Comparison of ENCODE assay signal across 16 cellular contexts in genomic region chr16:31397701-31398100, GRCh38. TPM values are rescaled to one million over a fixed set of nuclear protein-coding genes. Genes with fewer than 3 reads are reported as not detected.
DNase-seq lines count a peak whose midpoint lies in the region; ATAC-seq, FAIRE-seq and TF ChIP-seq lines count a peak whose summit lies in the region.
"Had no signal": no experiment of that assay in that cellular context is flagged by ENCODE, and none has a peak within 500 bp of the region (broad histone marks: within the 10 kb centered on the region; RNA-seq: fewer than 3 reads in every experiment).

No MANE protein-coding gene starts in this region.

- in situ Hi-C loops in Panc1 (cut with HindIII; ENCODE audit: low pct_unique_long_range_greater_than_20kb, low sequenced_read_pairs) = no loop called here
- in situ Hi-C loops in HepG2 (cut with HindIII; ENCODE audit: extremely low pct_ligation_motif_present, low pct_unique_long_range_greater_than_20kb) = no loop called here

- WGBS in HepG2 (ENCODE audit: low lambda C conversion rate) = 23% methylated on average over 4 of the region's 9 CpGs
- WGBS in spleen, 5 donors = 86 to 94% (median 92%) methylated on average over 5 to 9 of the region's 9 CpGs

- H3K4me1 ChIP-seq in Panc1 (ENCODE audit: control insufficient read depth, insufficient read depth, low read length) = no peaks in the 10 kb centered on the region; the same call in 1 of the 2 replicates
- no peaks in the 10 kb centered on the region for H3K4me1 ChIP-seq in HepG2 (ENCODE audit: insufficient read depth, low read length)
- H3K4me1 ChIP-seq in spleen = peaks cover 0 to 39% (median 12%) of the 10 kb centered on the region in 6 donors
- H3K4me1 ChIP-seq: Caco-2 had no signal

- TF ChIP-seq CTCF in Panc1 (IDR thresholded peaks at IDR 0.05) = no peak
- no peak for TF ChIP-seq CTCF in HepG2 (CRISPR knock-in tag; IDR thresholded peaks at IDR 0.05)
- no peak for TF ChIP-seq CTCF in spleen (IDR thresholded peaks at IDR 0.05 in 8 of 11, conservative IDR thresholded peaks at IDR 0.05 in 3 of 11)

- CTCF ChIA-PET in Panc1 (lab: Charles Lee) = no interaction called here
- CTCF ChIA-PET in HepG2 (lab: Yijun Ruan, JAX; ENCODE audit: low intra/inter-chr PET ratio, low total read pairs) = no interaction called here

- H3K79me2 ChIP-seq in HepG2 (ENCODE audit: insufficient read depth, low read length) = no peaks in the 10 kb centered on the region

- no peak overlapping the region for H3K4me3 ChIP-seq in Panc1 (ENCODE audit: low read depth in 2 of 2, low read length in 2 of 2)
- H3K4me3 ChIP-seq in HepG2 (replicated peaks in 1 of 3; ENCODE audit: insufficient read depth in 1 of 3, low read depth in 2 of 3, low read length in 3 of 3) = no peak overlapping the region
- no peak overlapping the region for H3K4me3 ChIP-seq in spleen

- peak; percentile 15 for DNase-seq in D341Med (ENCODE audit: low spot score)
- no peak for DNase-seq in Panc1 (ENCODE audit: low read depth, low spot score)
- DNase-seq in HepG2 (ENCODE audit: low spot score) = no peak
- DNase-seq in spleen = peak; percentile 62
- no peak for DNase-seq in RCC 7860 (ENCODE audit: low spot score)
- DNase-seq: Caco-2, DMS53, GF-D8 had no signal

- no peaks in the 10 kb centered on the region for H4K20me1 ChIP-seq in HepG2 (ENCODE audit: insufficient read depth, low read length)

- TF ChIP-seq POLR2A in HepG2 (IDR thresholded peaks at IDR 0.05; ENCODE audit: insufficient read depth in 1 of 2, low read depth in 2 of 2, low read length in 2 of 2) = no peak
- no peak for TF ChIP-seq POLR2A in spleen (IDR thresholded peaks at IDR 0.05)

- H3K27ac ChIP-seq in Panc1 (ENCODE audit: low read length) (no peak overlapping the region), HepG2 (ENCODE audit: extremely low read length, insufficient read depth, low read length) (no peak overlapping the region), spleen (peak overlapping the region in 1 of 8 donors; percentile 2)

- H3K27me3 ChIP-seq in Panc1 (ENCODE audit: control insufficient read depth, insufficient read depth, low read length) = no peaks in the 10 kb centered on the region
- H3K27me3 ChIP-seq in HepG2 (ENCODE audit: control insufficient read depth in 1 of 2, insufficient read depth in 2 of 2, low read length in 2 of 2) = peaks cover 2 to 4% of the 10 kb centered on the region in 2 experiments; a peak in 1 of 5 replicates
- H3K27me3 ChIP-seq in spleen (replicated peaks in 1 of 7) = peaks cover 0 to 41% (median 0%) of the 10 kb centered on the region in 7 donors

- no peak overlapping the region for H3K4me2 ChIP-seq in HepG2 (ENCODE audit: low read depth, low read length)

- intact Hi-C loops in Panc1 (cut with micrococcal nuclease; ENCODE audit: unreplicated experiment) = no loop called here
- intact Hi-C loops in HepG2 (cut with micrococcal nuclease; ENCODE audit: unreplicated experiment) = no loop called here
- intact Hi-C loops in spleen (cut with DNase I; ENCODE audit: low total_unique reads) = no loop called here

- FAIRE-seq in HepG2 (lab: Jason Lieb, UNC) (no peak), RCC 7860 (lab: Jason Lieb, UNC) (no peak)
- FAIRE-seq: GM19239, H54 had no signal

- POLR2A ChIA-PET in Panc1 (lab: Charles Lee) = no interaction called here
- POLR2A ChIA-PET in HepG2 (lab: Yijun Ruan, JAX) = no interaction called here

- TF ChIP-seq EP300 in HepG2 (IDR thresholded peaks at IDR 0.05; ENCODE audit: low read depth in 2 of 2, low read length in 2 of 2) (no peak), HepG2 (CRISPR knock-in tag; IDR thresholded peaks at IDR 0.05; ENCODE audit: borderline replicate concordance) (no peak)

- H3K9me3 ChIP-seq in Panc1 (ENCODE audit: control insufficient read depth, insufficient read depth, low read depth, low read length) (no peaks in the 10 kb centered on the region), HepG2 (ENCODE audit: low read length) (no peaks in the 10 kb centered on the region), spleen (peaks cover 0 to 9% (median 0%) of the 10 kb centered on the region in 8 donors)
- H3K9me3 ChIP-seq: Caco-2 had no signal

- H3K36me3 ChIP-seq in Panc1 (ENCODE audit: control insufficient read depth, insufficient read depth, low read length) (no peaks in the 10 kb centered on the region), HepG2 (replicated peaks in 1 of 2; ENCODE audit: control insufficient read depth in 1 of 2, insufficient read depth in 2 of 2, low read length in 2 of 2) (no peaks in the 10 kb centered on the region), spleen (no peaks in the 10 kb centered on the region)

- H2AFZ ChIP-seq in HepG2 (ENCODE audit: low read length) = no peak overlapping the region

- no TSS peak for BruUV-seq in Panc1 (replicated peaks; lab: Mats Ljungman, UMichigan)
- no TSS peak for BruUV-seq in HepG2 (replicated peaks; lab: Mats Ljungman, UMichigan)

- no peak overlapping the region for H3K9ac ChIP-seq in HepG2 (ENCODE audit: insufficient read depth, low read depth, low read length)

- ATAC-seq in Panc1 (peak; percentile 54), HepG2 (peak; percentile 31; the same call in 2 of the 3 replicates), GM21737 (IDR thresholded peaks at IDR 0.05; ENCODE audit: unreplicated experiment) (no peak), HG03039 (IDR thresholded peaks at IDR 0.05; ENCODE audit: unreplicated experiment) (no peak)

- TF ChIP-seq RAD21 in HepG2 (CRISPR knock-in tag; IDR thresholded peaks at IDR 0.05) = no peak

RNA-seq across cellular contexts. Expression of gene ITGAD, which starts 4.6 kb away (rescaled TPM):
- total RNA-seq in Panc1 (2021; ENCODE audit: unreplicated experiment) (not detected), HepG2 (2016; rRNA removed; fragmentation: Illumina TruSeq; extraction: Trizol) (not detected in 2 replicates), spleen (10 to 100 TPM in 6 of 7 donors, 1 to 10 TPM in 1; 6.7 to 25.8 (median 19.3) TPM)
- 0.27 TPM for polyA plus RNA-seq in Panc1 (2012; ENCODE audit: insufficient read length)
- total RNA-seq in HepG2 (2016; cell fraction: cytosol; rRNA removed; fragmentation: Illumina TruSeq; extraction: Trizol; ENCODE audit: low read depth) = not detected in 2 replicates
- not detected in 2 replicates for total RNA-seq in HepG2 (2016; cell fraction: insoluble cytoplasmic fraction; rRNA removed; fragmentation: Illumina TruSeq; extraction: Trizol)
- not detected in 2 replicates for total RNA-seq in HepG2 (2016; cell fraction: membrane; rRNA removed; fragmentation: Illumina TruSeq; extraction: Trizol)
- total RNA-seq in HepG2 (2016; cell fraction: nucleus; rRNA removed; fragmentation: Illumina TruSeq; extraction: Trizol) = not detected in 2 replicates
- polyA plus RNA-seq in HepG2 (2011; rRNA removed) (not detected in 2 replicates), spleen (1 to 10 TPM; 1.2 to 3.5 (median 2.3) TPM)
- not detected in 2 replicates for polyA plus RNA-seq in HepG2 (2011; cell fraction: cytosol; rRNA removed)
- polyA plus RNA-seq in HepG2 (2011; cell fraction: nucleus; rRNA removed) = not detected in 2 replicates
- polyA plus RNA-seq in HepG2 (2012) = not detected in 2 replicates
- not detected in 2 replicates for polyA plus RNA-seq in HepG2 (2016; cell fraction: cytosol; fragmentation: Illumina TruSeq; extraction: Trizol; ENCODE audit: low read depth)
- not detected in 2 replicates for polyA plus RNA-seq in HepG2 (2016; cell fraction: insoluble cytoplasmic fraction; fragmentation: Illumina TruSeq; extraction: Trizol; ENCODE audit: low read depth)
- polyA plus RNA-seq in HepG2 (2016; cell fraction: membrane; fragmentation: Illumina TruSeq; extraction: Trizol; ENCODE audit: low read depth) = not detected in 2 replicates
- not detected in 2 replicates for polyA plus RNA-seq in HepG2 (2016; cell fraction: nucleus; fragmentation: Illumina TruSeq; extraction: Trizol; ENCODE audit: insufficient read depth, low read depth)
- not detected in 2 replicates for polyA minus RNA-seq in HepG2 (2011; rRNA and poly(A)+ RNA removed; ENCODE audit: low replicate concordance)
- not detected in 2 replicates for polyA minus RNA-seq in HepG2 (2011; cell fraction: cytosol; rRNA and poly(A)+ RNA removed)
- polyA minus RNA-seq in HepG2 (2011; cell fraction: nucleus; rRNA and poly(A)+ RNA removed) = not detected in 2 replicates
- total RNA-seq: A673; Caco-2; CD8-positive, alpha-beta memory T cell; HT1080 had no signal
- polyA plus RNA-seq: BJ had no signal

RNA-seq across cellular contexts. Expression of gene COX6A2, which starts 30.5 kb away (rescaled TPM):
- total RNA-seq in Panc1 (2021; ENCODE audit: unreplicated experiment) (not detected), HepG2 (2016; rRNA removed; fragmentation: Illumina TruSeq; extraction: Trizol) (not detected in 2 replicates), spleen (not detected)
- not detected for polyA plus RNA-seq in Panc1 (2012; ENCODE audit: insufficient read length)
- not detected in 2 replicates for total RNA-seq in HepG2 (2016; cell fraction: cytosol; rRNA removed; fragmentation: Illumina TruSeq; extraction: Trizol; ENCODE audit: low read depth)
- total RNA-seq in HepG2 (2016; cell fraction: insoluble cytoplasmic fraction; rRNA removed; fragmentation: Illumina TruSeq; extraction: Trizol) = not detected in 2 replicates
- not detected in 2 replicates for total RNA-seq in HepG2 (2016; cell fraction: membrane; rRNA removed; fragmentation: Illumina TruSeq; extraction: Trizol)
- total RNA-seq in HepG2 (2016; cell fraction: nucleus; rRNA removed; fragmentation: Illumina TruSeq; extraction: Trizol) = not detected in 2 replicates
- polyA plus RNA-seq in HepG2 (2011; rRNA removed) (not detected in 2 replicates), spleen (under 1 TPM in 2 of 3 donors, not detected in 1; 0.79 to 0.80 TPM)
- not detected in 2 replicates for polyA plus RNA-seq in HepG2 (2011; cell fraction: cytosol; rRNA removed)
- polyA plus RNA-seq in HepG2 (2011; cell fraction: nucleus; rRNA removed) = not detected in 2 replicates
- polyA plus RNA-seq in HepG2 (2012) = not detected in 2 replicates
- not detected in 2 replicates for polyA plus RNA-seq in HepG2 (2016; cell fraction: cytosol; fragmentation: Illumina TruSeq; extraction: Trizol; ENCODE audit: low read depth)
- polyA plus RNA-seq in HepG2 (2016; cell fraction: insoluble cytoplasmic fraction; fragmentation: Illumina TruSeq; extraction: Trizol; ENCODE audit: low read depth) = not detected in 2 replicates
- not detected in 2 replicates for polyA plus RNA-seq in HepG2 (2016; cell fraction: membrane; fragmentation: Illumina TruSeq; extraction: Trizol; ENCODE audit: low read depth)
- polyA plus RNA-seq in HepG2 (2016; cell fraction: nucleus; fragmentation: Illumina TruSeq; extraction: Trizol; ENCODE audit: insufficient read depth, low read depth) = not detected in 2 replicates
- not detected in 2 replicates for polyA minus RNA-seq in HepG2 (2011; rRNA and poly(A)+ RNA removed; ENCODE audit: low replicate concordance)
- polyA minus RNA-seq in HepG2 (2011; cell fraction: cytosol; rRNA and poly(A)+ RNA removed) = not detected in 2 replicates
- polyA minus RNA-seq in HepG2 (2011; cell fraction: nucleus; rRNA and poly(A)+ RNA removed) = not detected in 2 replicates
- total RNA-seq: A673; Caco-2; CD8-positive, alpha-beta memory T cell; HT1080 had no signal
- polyA plus RNA-seq: BJ; CD8-positive, alpha-beta memory T cell had no signal

RNA-seq across cellular contexts. Expression of gene ITGAX, which starts 42.7 kb away (rescaled TPM):
- total RNA-seq in Panc1 (2021; ENCODE audit: unreplicated experiment) (0.49 TPM), HepG2 (2016; rRNA removed; fragmentation: Illumina TruSeq; extraction: Trizol) (not detected in 2 replicates), spleen (100 to 1,000 TPM in 5 of 7 donors, 10 to 100 TPM in 2; 52.1 to 330 (median 161) TPM)
- polyA plus RNA-seq in Panc1 (2012; ENCODE audit: insufficient read length) = 0.16 TPM
- total RNA-seq in HepG2 (2016; cell fraction: cytosol; rRNA removed; fragmentation: Illumina TruSeq; extraction: Trizol; ENCODE audit: low read depth) = 0.18 TPM in 1 of 2 replicates, not detected in the other
- not detected in 2 replicates for total RNA-seq in HepG2 (2016; cell fraction: insoluble cytoplasmic fraction; rRNA removed; fragmentation: Illumina TruSeq; extraction: Trizol)
- not detected in 2 replicates for total RNA-seq in HepG2 (2016; cell fraction: membrane; rRNA removed; fragmentation: Illumina TruSeq; extraction: Trizol)
- not detected in 2 replicates for total RNA-seq in HepG2 (2016; cell fraction: nucleus; rRNA removed; fragmentation: Illumina TruSeq; extraction: Trizol)
- polyA plus RNA-seq in HepG2 (2011; rRNA removed) (0.32 and 0.42 TPM in 2 replicates), spleen (10 to 100 TPM in 2 of 3 donors, 1 to 10 TPM in 1; 8.9 to 45.5 (median 30.5) TPM)
- polyA plus RNA-seq in HepG2 (2011; cell fraction: cytosol; rRNA removed) = 0.12 and 0.23 TPM in 2 replicates
- polyA plus RNA-seq in HepG2 (2011; cell fraction: nucleus; rRNA removed) = 1.00 and 1.2 TPM in 2 replicates
- polyA plus RNA-seq in HepG2 (2012) = 0.07 and 0.17 TPM in 2 replicates
- not detected in 2 replicates for polyA plus RNA-seq in HepG2 (2016; cell fraction: cytosol; fragmentation: Illumina TruSeq; extraction: Trizol; ENCODE audit: low read depth)
- polyA plus RNA-seq in HepG2 (2016; cell fraction: insoluble cytoplasmic fraction; fragmentation: Illumina TruSeq; extraction: Trizol; ENCODE audit: low read depth) = not detected in 2 replicates
- not detected in 2 replicates for polyA plus RNA-seq in HepG2 (2016; cell fraction: membrane; fragmentation: Illumina TruSeq; extraction: Trizol; ENCODE audit: low read depth)
- polyA plus RNA-seq in HepG2 (2016; cell fraction: nucleus; fragmentation: Illumina TruSeq; extraction: Trizol; ENCODE audit: insufficient read depth, low read depth) = not detected in 2 replicates
- polyA minus RNA-seq in HepG2 (2011; rRNA and poly(A)+ RNA removed; ENCODE audit: low replicate concordance) = 0.05 and 0.28 TPM in 2 replicates
- polyA minus RNA-seq in HepG2 (2011; cell fraction: cytosol; rRNA and poly(A)+ RNA removed) = 0.30 TPM in 1 of 2 replicates, not detected in the other
- polyA minus RNA-seq in HepG2 (2011; cell fraction: nucleus; rRNA and poly(A)+ RNA removed) = 0.13 and 0.37 TPM in 2 replicates
- total RNA-seq: A673, Caco-2 had no signal
- polyA plus RNA-seq: BJ had no signal

RNA-seq across cellular contexts. Expression of gene ZNF843, which starts 44.9 kb away (rescaled TPM):
- total RNA-seq in Panc1 (2021; ENCODE audit: unreplicated experiment) (0.41 TPM), HepG2 (2016; rRNA removed; fragmentation: Illumina TruSeq; extraction: Trizol) (not detected in 2 replicates), spleen (1 to 10 TPM in 2 of 7 donors, under 1 TPM in 5; 0.52 to 1.7 (median 0.69) TPM)
- polyA plus RNA-seq in Panc1 (2012; ENCODE audit: insufficient read length) = 0.33 TPM
- total RNA-seq in HepG2 (2016; cell fraction: cytosol; rRNA removed; fragmentation: Illumina TruSeq; extraction: Trizol; ENCODE audit: low read depth) = 0.20 TPM in 1 of 2 replicates, not detected in the other
- total RNA-seq in HepG2 (2016; cell fraction: insoluble cytoplasmic fraction; rRNA removed; fragmentation: Illumina TruSeq; extraction: Trizol) = not detected in 2 replicates
- not detected in 2 replicates for total RNA-seq in HepG2 (2016; cell fraction: membrane; rRNA removed; fragmentation: Illumina TruSeq; extraction: Trizol)
- not detected in 2 replicates for total RNA-seq in HepG2 (2016; cell fraction: nucleus; rRNA removed; fragmentation: Illumina TruSeq; extraction: Trizol)
- polyA plus RNA-seq in HepG2 (2011; rRNA removed) (0.03 and 0.04 TPM in 2 replicates), spleen (under 1 TPM; 0.10 to 0.15 (median 0.12) TPM)
- 0.04 TPM in 1 of 2 replicates, not detected in the other for polyA plus RNA-seq in HepG2 (2011; cell fraction: cytosol; rRNA removed)
- not detected in 2 replicates for polyA plus RNA-seq in HepG2 (2011; cell fraction: nucleus; rRNA removed)
- not detected in 2 replicates for polyA plus RNA-seq in HepG2 (2012)
- not detected in 2 replicates for polyA plus RNA-seq in HepG2 (2016; cell fraction: cytosol; fragmentation: Illumina TruSeq; extraction: Trizol; ENCODE audit: low read depth)
- polyA plus RNA-seq in HepG2 (2016; cell fraction: insoluble cytoplasmic fraction; fragmentation: Illumina TruSeq; extraction: Trizol; ENCODE audit: low read depth) = not detected in 2 replicates
- polyA plus RNA-seq in HepG2 (2016; cell fraction: membrane; fragmentation: Illumina TruSeq; extraction: Trizol; ENCODE audit: low read depth) = not detected in 2 replicates
- polyA plus RNA-seq in HepG2 (2016; cell fraction: nucleus; fragmentation: Illumina TruSeq; extraction: Trizol; ENCODE audit: insufficient read depth, low read depth) = not detected in 2 replicates
- 0.12 TPM in 1 of 2 replicates, not detected in the other for polyA minus RNA-seq in HepG2 (2011; rRNA and poly(A)+ RNA removed; ENCODE audit: low replicate concordance)
- polyA minus RNA-seq in HepG2 (2011; cell fraction: cytosol; rRNA and poly(A)+ RNA removed) = not detected in 2 replicates
- polyA minus RNA-seq in HepG2 (2011; cell fraction: nucleus; rRNA and poly(A)+ RNA removed) = not detected in 2 replicates
- total RNA-seq: HT1080 had no signal

Comparison
In these comparisons a context has a peak if more than half of its experiments do, and no peak if none do; other contexts are left out.
1. DNase-seq: peak in D341Med (single experiment) and spleen (single experiment); none in Panc1 (single experiment), HepG2 (single experiment) and RCC 7860 (single experiment).
2. ATAC-seq: peak in Panc1 (single experiment) and HepG2 (single experiment); none in GM21737 (single experiment) and HG03039 (single experiment).
3. RNA of gene ITGAX, which starts 42.7 kb away (total RNA-seq): 52.1 to 330 TPM in spleen; 0.49 TPM in Panc1 (single experiment) and 0.18 TPM in HepG2; every median in the first group is over 10 times any median in the second.